1 cellular context compared by ENCODE assay signal in genomic region chr17:49570540-49571242, GRCh38.
TF ChIP-seq lines count a peak whose summit lies in the region.

No MANE protein-coding gene starts in this region.

TF ChIP-seq in IMR-90, 13 proteins besides CTCF, POLR2A, EP300 and RAD21 (continued from another document):
- TF ChIP-seq RCOR1 (IDR thresholded peaks at IDR 0.05; ENCODE audit: insufficient replicate concordance, low read length): no peak
- no peak for TF ChIP-seq USF2 (IDR thresholded peaks at IDR 0.05; ENCODE audit: low read depth, low read length)
- TF ChIP-seq ELK1 (IDR thresholded peaks at IDR 0.05; ENCODE audit: borderline replicate concordance, low read depth, low read length): no peak
- TF ChIP-seq BHLHE40 (IDR thresholded peaks at IDR 0.05; ENCODE audit: low read depth, low read length): no peak
- no peak for TF ChIP-seq CEBPB (IDR thresholded peaks at IDR 0.05; ENCODE audit: low read depth, low read length)
- TF ChIP-seq SMC3 (IDR thresholded peaks at IDR 0.05; ENCODE audit: low read depth, low read length): no peak
